13 cellular contexts compared by ENCODE assay signal in genomic region chr1:108557311-108557710, GRCh38. TPM values are rescaled to one million over a fixed set of nuclear protein-coding genes. Genes with fewer than 3 reads are reported as not detected.
A peak's percentile ranks its signal among the peaks of the same experiment; 100 is the strongest.
DNase-seq lines count a peak whose midpoint lies in the region; ATAC-seq, FAIRE-seq and TF ChIP-seq lines count a peak whose summit lies in the region.
"Had no signal": no experiment of that assay in that cellular context is flagged by ENCODE, and none has a peak within 500 bp of the region (broad histone marks: within the 10 kb centered on the region; RNA-seq: fewer than 3 reads in every experiment).

No MANE protein-coding gene starts in this region.

- H3F3A ChIP-seq in DOHH2 (ENCODE audit: control insufficient read depth, insufficient read depth) = peaks cover 26% of the 10 kb centered on the region

- H3K27me3 ChIP-seq in DOHH2 (ENCODE audit: control insufficient read depth, low read length) = no peaks in the 10 kb centered on the region
- H3K27me3 ChIP-seq: transverse colon had no signal

- TF ChIP-seq CTCF in DOHH2 (IDR thresholded peaks at IDR 0.05; ENCODE audit: low read depth, low read length, poor library complexity, severe bottlenecking) (no peak), GM20000 (IDR thresholded peaks at IDR 0.05; ENCODE audit: extremely low read depth, missing control alignments) (no peak), activated B cell treated with CpG ODN at 0.5 μM for 24 hours (IDR thresholded peaks at IDR 0.05) (no peak)

- H3K27ac ChIP-seq in DOHH2 (ENCODE audit: low read depth, low read length) = peak overlapping the region; percentile 86

- H3K9me3 ChIP-seq in DOHH2 (ENCODE audit: control insufficient read depth, insufficient read depth, low read length) = no peaks in the 10 kb centered on the region
- H3K9me3 ChIP-seq: transverse colon had no signal

- no peak for FAIRE-seq in frontal cortex (lab: Jason Lieb, UNC)
- FAIRE-seq: HepG2 had no signal

- peak overlapping the region; percentile 82 for H3K4me2 ChIP-seq in DOHH2 (ENCODE audit: low read length)

- POLR2A ChIA-PET in activated B cell treated with CpG ODN at 0.5 μM for 24 hours (lab: Charles Lee) = interaction anchor here (0.8 to 5.5 kb wide), 2 partner anchors 135 to 357 kb away, joined by 3 to 38 read pairs; partner anchors contain the start of genes PRPF38B and SLC25A24

- intact Hi-C loops in activated B cell treated with CpG ODN at 0.5 μM for 24 hours (cut with micrococcal nuclease) = loop anchor here (5.0 to 10.0 kb wide), 5 partner anchors 320 to 1103 kb away; partner anchors contain the start of genes GPSM2, PSMA5 and VAV3

- H3K4me3 Mint-ChIP-seq in activated B cell treated with CpG ODN at 0.5 μM for 24 hours = no peak overlapping the region
- H3K4me3 Mint-ChIP-seq: activated CD8-positive, alpha-beta memory T cell treated with anti-CD3 and anti-CD28 coated beads, Interleukin-2, amount 10 ng/mL, durations not matched to agents 7 days and 5 days had no signal

- H3K36me3 ChIP-seq in DOHH2 (ENCODE audit: control insufficient read depth, low read length) = no peaks in the 10 kb centered on the region
- H3K36me3 ChIP-seq: transverse colon had no signal

- ATAC-seq in HG03066 (IDR thresholded peaks at IDR 0.05; ENCODE audit: low read depth, unreplicated experiment) (peak; percentile 24), activated B cell treated with CpG ODN at 0.5 μM for 24 hours (ENCODE audit: low read depth) (peak; percentile 29)
- ATAC-seq: activated CD8-positive, alpha-beta memory T cell treated with anti-CD3 and anti-CD28 coated beads, Interleukin-2, amount 10 ng/mL, durations not matched to agents 7 days and 5 days; HepG2 had no signal

- no peaks in the 10 kb centered on the region for H3K9me2 ChIP-seq in DOHH2 (replicated peaks; ENCODE audit: control insufficient read depth, low read length)

- H3K36me3 Mint-ChIP-seq in activated B cell treated with CpG ODN at 0.5 μM for 24 hours (ENCODE audit: low read depth) = peaks cover 1% of the 10 kb centered on the region
- H3K36me3 Mint-ChIP-seq: activated CD8-positive, alpha-beta memory T cell treated with anti-CD3 and anti-CD28 coated beads, Interleukin-2, amount 10 ng/mL, durations not matched to agents 7 days and 5 days had no signal

- peak; percentile 26 for DNase-seq in GM20000 (ENCODE audit: low spot score)
- no peak for DNase-seq in activated B cell treated with CpG ODN at 0.5 μM for 24 hours
- DNase-seq in activated naive CD4-positive, alpha-beta T cell treated with anti-CD3 and anti-CD28 coated beads, Interleukin-2, amount 50 U/mL, for 16 hours = no peak
- DNase-seq in NCI-H1930 (lab: John Stamatoyannopoulos, UW) = no peak
- DNase-seq in RKO (ENCODE audit: low spot score) = no peak
- no peak for DNase-seq in frontal cortex (ENCODE audit: low spot score in 2 of 2)
- DNase-seq: activated CD8-positive, alpha-beta memory T cell treated with anti-CD3 and anti-CD28 coated beads, Interleukin-2, amount 10 ng/mL, durations not matched to agents 7 days and 5 days; GOT3; posterior cingulate gyrus; transverse colon had no signal

- CTCF ChIA-PET in activated B cell treated with CpG ODN at 0.5 μM for 24 hours (lab: Charles Lee) = interaction anchor here (1.2 kb wide), 1 partner anchor 45 kb away, joined by 3 read pairs; no protein-coding TSS in a partner anchor

- peaks cover 54% of the 10 kb centered on the region for H3K4me1 ChIP-seq in DOHH2 (ENCODE audit: control insufficient read depth, low read length)

- H3K9me3 Mint-ChIP-seq in activated B cell treated with CpG ODN at 0.5 μM for 24 hours = no peaks in the 10 kb centered on the region

- no peaks in the 10 kb centered on the region for H4K20me1 ChIP-seq in DOHH2 (ENCODE audit: control insufficient read depth, insufficient read depth, low read depth, low read length)

- no peaks in the 10 kb centered on the region for H3K27me3 Mint-ChIP-seq in activated B cell treated with CpG ODN at 0.5 μM for 24 hours

- peak overlapping the region; percentile 71 for H3K4me3 ChIP-seq in DOHH2 (ENCODE audit: low read length)
- H3K4me3 ChIP-seq: transverse colon had no signal

- peaks cover 21% of the 10 kb centered on the region for H3K4me1 Mint-ChIP-seq in activated B cell treated with CpG ODN at 0.5 μM for 24 hours

- H3K27ac Mint-ChIP-seq in activated B cell treated with CpG ODN at 0.5 μM for 24 hours = no peak overlapping the region
- H3K27ac Mint-ChIP-seq: activated CD8-positive, alpha-beta memory T cell treated with anti-CD3 and anti-CD28 coated beads, Interleukin-2, amount 10 ng/mL, durations not matched to agents 7 days and 5 days had no signal

- H3K79me2 ChIP-seq in DOHH2 (ENCODE audit: control insufficient read depth, low read length) = peaks cover 19% of the 10 kb centered on the region

RNA-seq across cellular contexts. Expression of gene EEIG2, which starts 2.6 kb away (rescaled TPM):
- 7.0 and 7.1 TPM in 2 replicates for total RNA-seq in activated B cell treated with CpG ODN at 0.5 μM for 24 hours
- total RNA-seq in frontal cortex = 56.7 TPM
